Comparison of ENCODE assay signal across 10 cellular contexts in the genomic region with DNA sequence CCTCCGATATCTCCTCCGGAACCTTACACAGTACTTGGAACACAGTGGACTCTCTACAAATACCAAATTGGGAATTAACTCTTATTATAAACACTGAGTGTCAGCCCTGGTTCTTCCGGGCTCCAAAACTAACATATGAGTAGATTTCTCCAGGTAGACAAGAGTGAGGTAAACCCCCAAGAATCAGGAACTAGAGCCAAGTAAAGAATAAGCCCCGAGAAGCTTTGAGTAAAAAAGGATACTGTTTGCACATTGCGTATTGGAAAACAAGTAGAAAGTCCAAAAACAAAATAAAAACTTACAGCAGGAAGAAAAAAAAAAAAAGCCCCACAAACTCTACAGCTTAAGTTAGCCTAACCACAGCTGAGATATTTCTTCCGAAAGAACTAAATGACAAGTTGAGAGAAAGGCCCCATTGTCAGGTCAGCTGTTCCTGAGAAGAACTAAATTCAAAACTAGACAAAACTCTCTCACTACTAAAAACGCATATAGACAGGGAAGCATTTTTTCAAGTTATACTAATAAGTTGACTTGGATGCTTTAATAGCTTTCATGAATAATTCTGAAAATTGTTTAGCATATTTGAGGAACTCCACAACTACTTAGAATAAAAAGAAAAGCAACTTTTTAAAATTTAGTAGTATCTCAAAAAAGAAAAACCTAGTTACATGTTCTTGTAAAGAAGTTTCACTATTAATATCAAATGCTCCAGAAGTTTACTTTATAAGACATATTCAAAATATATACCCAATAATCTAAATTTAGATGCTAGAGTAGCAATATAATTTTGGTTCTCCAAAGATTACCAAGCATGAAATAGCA. TPM values are rescaled to one million over a fixed set of nuclear protein-coding genes. Genes with fewer than 3 reads are reported as not detected.
A peak's percentile ranks its signal among the peaks of the same experiment; 100 is the strongest.
DNase-seq lines count a peak whose midpoint lies in the region; ATAC-seq and TF ChIP-seq lines count a peak whose summit lies in the region.
"Had no signal": no experiment of that assay in that cellular context is flagged by ENCODE, and none has a peak within 500 bp of the region (broad histone marks: within the 10 kb centered on the region; RNA-seq: fewer than 3 reads in every experiment).

No MANE protein-coding gene starts in this region.

- TF ChIP-seq EP300 in ovary (IDR thresholded peaks at IDR 0.05), result no peak

- no peaks in the 10 kb centered on the region for H4K20me1 ChIP-seq in OCI-LY3 (ENCODE audit: insufficient read depth, low read length)

- ATAC-seq in GM18867 (IDR thresholded peaks at IDR 0.05; ENCODE audit: unreplicated experiment) (peak; percentile 36), GM21619 (IDR thresholded peaks at IDR 0.05; ENCODE audit: unreplicated experiment) (peak; percentile 45)

- WGBS in ovary, 3 donors, result 21 to 35% (median 30%) methylated on average over 7 of the region's 7 CpGs

- peak overlapping the region; percentile 66 for H3K4me2 ChIP-seq in OCI-LY3 (ENCODE audit: low read length)

- in situ Hi-C loops in brain microvascular endothelial cell (cut with HindIII; ENCODE audit: low pct_ligation_motif_present, low sequenced_read_pairs), result no loop called here

- H3K27me3 ChIP-seq in OCI-LY3 (ENCODE audit: low read depth, low read length) (no peaks in the 10 kb centered on the region), ovary (no peaks in the 10 kb centered on the region), brain microvascular endothelial cell (replicated peaks) (peaks cover 3% of the 10 kb centered on the region)

- H3K9ac ChIP-seq in OCI-LY3 (ENCODE audit: low read length), result peak overlapping the region; percentile 57

- H3K36me3 ChIP-seq in OCI-LY3 (replicated peaks; ENCODE audit: low read depth, low read length) (no peaks in the 10 kb centered on the region), ovary (no peaks in the 10 kb centered on the region), brain microvascular endothelial cell (replicated peaks) (no peaks in the 10 kb centered on the region)
- H3K36me3 ChIP-seq: HAP-1 had no signal

- H2AFZ ChIP-seq in OCI-LY3 (ENCODE audit: low read depth, low read length), result peak overlapping the region; percentile 47; the same call in 1 of the 2 replicates

- peak overlapping the region; percentile 46 for H3K4me3 ChIP-seq in OCI-LY3 (ENCODE audit: low read length)
- H3K4me3 ChIP-seq in ovary, result no peak overlapping the region
- H3K4me3 ChIP-seq in brain microvascular endothelial cell (ENCODE audit: low read depth, low read length), result no peak overlapping the region
- H3K4me3 ChIP-seq: HAP-1 had no signal

- no peaks in the 10 kb centered on the region for H3K79me2 ChIP-seq in OCI-LY3 (ENCODE audit: low read length)

- H3K27ac ChIP-seq in OCI-LY3 (ENCODE audit: low read length), result peak overlapping the region; percentile 94
- H3K27ac ChIP-seq in ovary, result peak overlapping the region; percentile 28 to 97
- no peak overlapping the region for H3K27ac ChIP-seq in brain microvascular endothelial cell

- intact Hi-C loops in ovary (cut with DNase I), result no loop called here

- TF ChIP-seq POLR2A in ovary (IDR thresholded peaks at IDR 0.05), result no peak

- DNase-seq in ovary, result no peak
- no peak for DNase-seq in globus pallidus (ENCODE audit: low spot score)
- DNase-seq in brain microvascular endothelial cell, result no peak
- DNase-seq in SKM-1 (lab: John Stamatoyannopoulos, UW; ENCODE audit: unreplicated experiment), result no peak
- DNase-seq: activated naive CD4-positive, alpha-beta T cell treated with anti-CD3 and anti-CD28 coated beads for 36 hours; Kasumi-1 had no signal

- no peaks in the 10 kb centered on the region for H3K9me3 ChIP-seq in OCI-LY3 (ENCODE audit: insufficient read depth, low read length)
- H3K9me3 ChIP-seq in ovary, result no peaks in the 10 kb centered on the region
- H3K9me3 ChIP-seq: HAP-1 had no signal

- H3K4me1 ChIP-seq in OCI-LY3 (ENCODE audit: low read length), result peaks cover 44% of the 10 kb centered on the region
- H3K4me1 ChIP-seq in ovary (ENCODE audit: insufficient read depth), result peaks cover 17% of the 10 kb centered on the region

- TF ChIP-seq CTCF in OCI-LY3 (IDR thresholded peaks at IDR 0.05; ENCODE audit: low read depth, low read length), result no peak
- no peak for TF ChIP-seq CTCF in ovary (IDR thresholded peaks at IDR 0.05)
- no peak for TF ChIP-seq CTCF in brain microvascular endothelial cell (IDR thresholded peaks at IDR 0.05; ENCODE audit: low read depth, low read length, missing control alignments)

RNA-seq across cellular contexts. Expression of a gene that starts 4.3 kb away (rescaled TPM):
- 10 to 100 TPM in 6 of 7 donors, 1 to 10 TPM in 1; 8.8 to 33.0 (median 28.8) TPM for total RNA-seq in ovary
- polyA plus RNA-seq in ovary, result 10 to 100 TPM in 1 of 2 donors, 1 to 10 TPM in 1; 6.2 to 17.4 TPM

RNA-seq across cellular contexts. Expression of a gene that starts 32.7 kb away (rescaled TPM):
- total RNA-seq in ovary, result 1 to 10 TPM; 1.0 to 7.8 (median 6.0) TPM
- polyA plus RNA-seq in ovary, result 1 to 10 TPM in 1 of 2 donors, under 1 TPM in 1; 0.37 to 4.0 TPM
